Comparison of ENCODE assay signal across 29 cellular contexts in the genomic region with DNA sequence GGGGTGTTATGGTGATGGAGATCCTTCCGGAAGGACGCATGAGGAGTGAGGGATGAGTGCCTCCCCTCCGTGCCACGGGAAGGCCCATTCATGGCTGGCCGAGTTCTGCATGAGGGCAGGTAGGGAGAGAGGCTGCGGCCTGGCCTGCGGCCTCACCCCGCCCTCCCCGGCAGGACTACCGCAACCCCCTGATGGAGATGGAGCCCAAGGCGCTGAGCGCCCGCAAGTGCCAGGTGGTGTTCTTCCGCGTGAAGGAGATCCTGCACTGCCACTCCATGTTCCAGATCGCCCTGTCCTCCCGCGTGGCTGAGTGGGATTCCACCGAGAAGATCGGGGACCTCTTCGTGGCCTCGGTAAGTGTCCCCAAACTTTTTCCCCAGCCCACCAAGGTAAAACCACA.
"Had no signal": no experiment of that assay in that cellular context is flagged by ENCODE, and none has a peak within 500 bp of the region (broad histone marks: within the 10 kb centered on the region; RNA-seq: fewer than 3 reads in every experiment).

No MANE protein-coding gene starts in this region.

- H3K27ac ChIP-seq: breast epithelium, KMS-11, SJCRH30, VCaP had no signal

- ATAC-seq: activated CD4-positive, alpha-beta T cell treated with anti-CD3 and anti-CD28 coated beads for 36 hours; activated T-helper 17 cell treated with anti-CD3 and anti-CD28 coated beads, Interleukin-2, amount 50 U/mL, for 72 hours; Panc1; Right ventricle myocardium inferior had no signal

- H3K36me3 Mint-ChIP-seq: activated naive CD8-positive, alpha-beta T cell treated with anti-CD3 and anti-CD28 coated beads for 36 hours had no signal

- H3K9me3 ChIP-seq: breast epithelium, SJCRH30, SK-N-SH had no signal

- H3K4me2 ChIP-seq: KMS-11, SK-N-SH had no signal

- H3K9ac ChIP-seq: KMS-11, SK-N-SH had no signal

- H3K4me3 ChIP-seq: breast epithelium, SJCRH30 had no signal

- DNase-seq: activated CD4-positive, alpha-beta memory T cell treated with anti-CD3 and anti-CD28 coated beads, Interleukin-2, amount 10 ng/mL, durations not matched to agents 7 days and 5 days; activated CD4-positive, alpha-beta T cell treated with anti-CD3 and anti-CD28 coated beads for 36 hours; activated CD4-positive, alpha-beta T cell treated with anti-CD3 and anti-CD28 coated beads, Interleukin-2, amount 50 U/mL, for 1 hour; activated CD4-positive, CD25-positive, alpha-beta regulatory T cell; activated gamma-delta T cell; activated naive CD4-positive, alpha-beta T cell treated with anti-CD3 and anti-CD28 coated beads for 36 hours; activated naive CD8-positive, alpha-beta T cell treated with anti-CD3 and anti-CD28 coated beads for 36 hours; activated T-cell treated with anti-CD3 and anti-CD28 coated beads for 4 hours; activated T-cell treated with anti-CD3 and anti-CD28 coated beads, Interleukin-2, amount 50 U/mL, for 48 hours; MV-4-11; NCI-H1092 treated with DMSO at 0.1 percent for 48 hours; NCI-H1417 treated with DMSO at 0.1 percent for 48 hours; NCI-H1694 treated with DMSO at 0.1 percent for 48 hours; NCI-H2029 treated with DMSO at 0.1 percent for 48 hours; NCI-H345; NCI-H510A; NCI-H69; NK-92 treated with Interleukin-12 subunit alpha and Interleukin-12 subunit beta, amount 100 ng/mL, for 24 hours; OCI-M1; RPMI8226; SJCRH30; SK-N-SH; T-helper 1 cell had no signal

- H3K4me3 Mint-ChIP-seq: activated CD4-positive, alpha-beta memory T cell treated with anti-CD3 and anti-CD28 coated beads, Interleukin-2, amount 10 ng/mL, durations not matched to agents 7 days and 5 days; activated CD4-positive, alpha-beta T cell treated with anti-CD3 and anti-CD28 coated beads for 36 hours; activated naive CD4-positive, alpha-beta T cell treated with anti-CD3 and anti-CD28 coated beads for 36 hours; activated naive CD8-positive, alpha-beta T cell treated with anti-CD3 and anti-CD28 coated beads for 36 hours; activated T-helper 17 cell treated with anti-CD3 and anti-CD28 coated beads, Interleukin-2, amount 50 U/mL, for 72 hours had no signal

- H3K4me1 Mint-ChIP-seq: activated CD4-positive, alpha-beta memory T cell treated with anti-CD3 and anti-CD28 coated beads, Interleukin-2, amount 10 ng/mL, durations not matched to agents 7 days and 5 days; activated CD4-positive, alpha-beta T cell treated with anti-CD3 and anti-CD28 coated beads for 36 hours; activated naive CD8-positive, alpha-beta T cell treated with anti-CD3 and anti-CD28 coated beads for 36 hours; activated T-helper 17 cell treated with anti-CD3 and anti-CD28 coated beads, Interleukin-2, amount 50 U/mL, for 72 hours had no signal

- H3K4me1 ChIP-seq: breast epithelium had no signal

- H3K27ac Mint-ChIP-seq: activated CD4-positive, alpha-beta memory T cell treated with anti-CD3 and anti-CD28 coated beads, Interleukin-2, amount 10 ng/mL, durations not matched to agents 7 days and 5 days; activated CD4-positive, alpha-beta T cell treated with anti-CD3 and anti-CD28 coated beads for 36 hours; activated naive CD4-positive, alpha-beta T cell treated with anti-CD3 and anti-CD28 coated beads for 36 hours; activated naive CD8-positive, alpha-beta T cell treated with anti-CD3 and anti-CD28 coated beads for 36 hours; activated T-helper 17 cell treated with anti-CD3 and anti-CD28 coated beads, Interleukin-2, amount 50 U/mL, for 72 hours had no signal

- H3K27me3 ChIP-seq: breast epithelium, SJCRH30 had no signal

- H3K9me3 Mint-ChIP-seq: activated CD4-positive, alpha-beta memory T cell treated with anti-CD3 and anti-CD28 coated beads, Interleukin-2, amount 10 ng/mL, durations not matched to agents 7 days and 5 days; activated naive CD4-positive, alpha-beta T cell treated with anti-CD3 and anti-CD28 coated beads for 36 hours; activated naive CD8-positive, alpha-beta T cell treated with anti-CD3 and anti-CD28 coated beads for 36 hours; activated T-helper 17 cell treated with anti-CD3 and anti-CD28 coated beads, Interleukin-2, amount 50 U/mL, for 72 hours had no signal
